Comparison of ENCODE assay signal across 9 cellular contexts in genomic region chr20:22106308-22106938, GRCh38.
DNase-seq lines count a peak whose midpoint lies in the region; ATAC-seq, FAIRE-seq and TF ChIP-seq lines count a peak whose summit lies in the region.
"Had no signal": no experiment of that assay in that cellular context is flagged by ENCODE, and none has a peak within 500 bp of the region (broad histone marks: within the 10 kb centered on the region; RNA-seq: fewer than 3 reads in every experiment).

No MANE protein-coding gene starts in this region.

- SMC1A ChIA-PET in GM12878 (lab: Charles Lee; ENCODE audit: uncharacterized antibody, unreplicated experiment), result interaction anchor here (1.0 kb wide), 1 partner anchor 387 kb away, joined by 4 read pairs; no protein-coding TSS in a partner anchor

- H3K9ac ChIP-seq in GM12878 (ENCODE audit: control insufficient read depth, insufficient read depth, low read length), result no peak overlapping the region

- TF ChIP-seq POLR2A in GM12878 (IDR thresholded peaks at IDR 0.05; ENCODE audit: low read depth, low read length) (no peak), thyroid gland (IDR thresholded peaks at IDR 0.05) (no peak)

- no peak overlapping the region for H3K4me3 ChIP-seq in GM12878
- no peak overlapping the region for H3K4me3 ChIP-seq in thyroid gland (replicated peaks in 1 of 3)

- H3K27me3 Mint-ChIP-seq in neural crest cell (ENCODE audit: low read depth), result peaks cover 59% of the 10 kb centered on the region

- H3K4me1 ChIP-seq in GM12878 (ENCODE audit: control insufficient read depth, insufficient read depth, low read length) (no peaks in the 10 kb centered on the region), thyroid gland (no peaks in the 10 kb centered on the region)

- ATAC-seq in GM12878, result peak; percentile 52; the same call in 2 of the 3 replicates
- no peak for ATAC-seq in GM21423 (IDR thresholded peaks at IDR 0.05; ENCODE audit: unreplicated experiment)
- ATAC-seq in GM19395 (IDR thresholded peaks at IDR 0.05; ENCODE audit: unreplicated experiment), result no peak

- RAD21 ChIA-PET in GM12878 (lab: Charles Lee; ENCODE audit: unreplicated experiment), result no interaction called here

- TF ChIP-seq RAD21 in GM12878 (IDR thresholded peaks at IDR 0.05; ENCODE audit: insufficient read depth, low read depth, low read length), result peak; percentile 40; the same call in 1 of the 2 replicates

- H3K27me3 ChIP-seq in GM12878 (replicated peaks in 1 of 2; ENCODE audit: control insufficient read depth in 2 of 2, insufficient read depth in 2 of 2, low read length in 1 of 2), result no peaks in the 10 kb centered on the region
- H3K27me3 ChIP-seq in thyroid gland, result no peaks in the 10 kb centered on the region

- no peaks in the 10 kb centered on the region for H3K79me2 ChIP-seq in GM12878 (ENCODE audit: control insufficient read depth, insufficient read depth, low read length)

- H3K9me3 ChIP-seq in GM12878 (replicated peaks; ENCODE audit: control insufficient read depth, insufficient read depth, low read length) (no peaks in the 10 kb centered on the region; the same call in 2 of the 3 replicates), thyroid gland (no peaks in the 10 kb centered on the region)

- H3K9me3 Mint-ChIP-seq in neural crest cell, result no peaks in the 10 kb centered on the region

- H3K36me3 ChIP-seq in GM12878 (ENCODE audit: control insufficient read depth in 2 of 2, insufficient read depth in 2 of 2, low read length in 1 of 2) (no peaks in the 10 kb centered on the region), thyroid gland (no peaks in the 10 kb centered on the region)

- in situ Hi-C loops in GM12878 (cut with MboI), result no loop called here

- POLR2A ChIA-PET in GM12878 (lab: Charles Lee), result no interaction called here

- BruUV-seq in GM12878 (replicated peaks; lab: Mats Ljungman, UMichigan), result no TSS peak

- no peak for TF ChIP-seq EP300 in GM12878 (IDR thresholded peaks at IDR 0.05; ENCODE audit: borderline replicate concordance in 1 of 2, control insufficient read depth in 1 of 2, low read depth in 2 of 2, low read length in 2 of 2)

- 12% methylated on average over 3 of the region's 3 CpGs for WGBS in GM12878 (ENCODE audit: insufficient coverage, insufficient replicate concordance, low lambda C conversion rate, missing lambda C conversion rate)
- 67 to 68% methylated on average over 3 of the region's 3 CpGs for WGBS in thyroid gland, 2 donors

- peak; percentile 14 for DNase-seq in Daoy (ENCODE audit: low read depth)
- peak; percentile 28 for DNase-seq in MV-4-11 (lab: John Stamatoyannopoulos, UW)
- no peak for DNase-seq in GM12878 (ENCODE audit: low read depth, low spot score)
- no peak for DNase-seq in neural crest cell (ENCODE audit: low read depth, low spot score)
- DNase-seq in OCI-M2 (lab: John Stamatoyannopoulos, UW; ENCODE audit: unreplicated experiment), result no peak
- no peak for DNase-seq in thyroid gland
- DNase-seq: activated T-cell treated with anti-CD3 and anti-CD28 coated beads, Interleukin-2, amount 50 U/mL, for 1 hour had no signal

- intact Hi-C loops in GM12878 (cut with micrococcal nuclease; ENCODE audit: unreplicated experiment), result loop anchor here (1.0 to 10.0 kb wide), 4 partner anchors 142 to 389 kb away; no protein-coding TSS in a partner anchor
- intact Hi-C loops in thyroid gland (cut with DNase I), result loop anchor here (10.0 kb wide), 1 partner anchor 462 kb away; no protein-coding TSS in a partner anchor

- H3K4me2 ChIP-seq in GM12878 (ENCODE audit: control insufficient read depth, insufficient read depth), result no peak overlapping the region

- peak; percentile 17 to 31 (median 28); a peak in 4 of 6 replicates for TF ChIP-seq CTCF in GM12878 (IDR thresholded peaks at IDR 0.05 in 2 of 3, conservative IDR thresholded peaks at IDR 0.05 in 1 of 3; ENCODE audit: control insufficient read depth in 2 of 3, extremely low read depth in 1 of 3, insufficient read depth in 1 of 3, low read depth in 3 of 3, low read length in 3 of 3)
- TF ChIP-seq CTCF in neural crest cell (conservative IDR thresholded peaks at IDR 0.05), result peak; percentile 74
- peak in 3 of 6 experiments; percentile 33 to 48 (median 34) for TF ChIP-seq CTCF in thyroid gland (IDR thresholded peaks at IDR 0.05)

- H3K36me3 Mint-ChIP-seq in neural crest cell (ENCODE audit: low read depth), result no peaks in the 10 kb centered on the region

- H3K27ac ChIP-seq in GM12878 (ENCODE audit: control insufficient read depth, insufficient read depth) (no peak overlapping the region), thyroid gland (no peak overlapping the region)

- no peak overlapping the region for H3K4me3 Mint-ChIP-seq in neural crest cell

- CTCF ChIA-PET in GM12878 (lab: Yijun Ruan, JAX), result interaction anchor here (0.7 to 1.9 kb wide), 2 partner anchors 292 to 386 kb away, joined by 3 to 16 read pairs; no protein-coding TSS in a partner anchor

- no peaks in the 10 kb centered on the region for H3K4me1 Mint-ChIP-seq in neural crest cell

- no peaks in the 10 kb centered on the region for H4K20me1 ChIP-seq in GM12878 (ENCODE audit: control insufficient read depth, insufficient read depth)

- no peak overlapping the region for H3K27ac Mint-ChIP-seq in neural crest cell (ENCODE audit: unreplicated experiment)

- no peak for FAIRE-seq in GM12878 (lab: Jason Lieb, UNC)

- no peak overlapping the region for H2AFZ ChIP-seq in GM12878 (ENCODE audit: control insufficient read depth, low read depth, low read length)

TF ChIP-seq in GM12878, 131 proteins besides CTCF, POLR2A, EP300 and RAD21:
- TF ChIP-seq CREM (IDR thresholded peaks at IDR 0.05; ENCODE audit: low read depth), result no peak
- TF ChIP-seq MEF2B (IDR thresholded peaks at IDR 0.05; ENCODE audit: partially characterized antibody, poor library complexity, severe bottlenecking), result no peak

Comparison
In these comparisons a context has a peak if more than half of its experiments do, and no peak if none do; other contexts are left out.
1. DNase-seq: peak in Daoy (single experiment) and MV-4-11 (single experiment); none in GM12878 (single experiment), neural crest cell (single experiment), OCI-M2 (single experiment) and thyroid gland (0 of 2).